In the genomic region with DNA sequence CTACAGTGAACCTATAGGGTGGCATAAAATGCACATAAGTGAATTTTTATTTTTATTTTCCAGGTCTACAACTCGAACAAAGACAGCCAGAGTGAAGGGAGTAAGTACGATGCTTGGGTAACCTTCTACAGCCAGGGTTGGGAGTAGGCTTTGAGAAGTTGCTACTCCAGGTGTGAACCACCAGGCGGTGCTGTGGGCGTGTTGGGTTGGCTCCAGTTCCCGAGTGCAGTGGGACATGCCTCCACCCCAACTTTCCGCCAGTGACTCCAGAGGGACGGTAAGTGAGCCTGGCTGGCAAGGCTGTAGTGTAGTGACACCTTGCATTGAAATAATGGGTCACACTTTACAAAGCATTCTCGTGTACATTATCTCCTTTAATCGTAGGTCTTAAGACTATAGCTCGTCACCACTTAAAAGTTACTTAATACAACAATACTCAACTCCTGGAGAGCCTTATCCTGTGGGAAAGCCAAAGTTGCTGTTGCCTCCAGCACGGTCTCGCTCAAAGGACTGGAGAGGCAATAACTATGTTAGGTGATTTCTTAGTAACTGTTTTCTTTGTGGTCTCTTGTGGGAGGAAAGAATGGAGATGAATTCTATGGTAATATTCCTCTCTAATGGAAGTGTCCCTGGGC, we compare ENCODE assay signal across 8 cellular contexts.
DNase-seq lines count a peak whose midpoint lies in the region; ATAC-seq and TF ChIP-seq lines count a peak whose summit lies in the region.

No MANE protein-coding gene starts in this region.

- H3K4me3 ChIP-seq in heart right ventricle (no peak overlapping the region), right atrium auricular region (no peak overlapping the region), Panc1 (ENCODE audit: low read depth in 2 of 2, low read length in 2 of 2) (no peak overlapping the region), esophagus squamous epithelium (no peak overlapping the region)

- H3K4me3 Mint-ChIP-seq in stimulated activated effector memory CD8-positive, alpha-beta T cell treated with anti-CD3 and anti-CD28 coated beads, Interleukin-12 subunit alpha, Interleukin-12 subunit beta, amount 100 ng/mL, for 72 hours, result no peak overlapping the region
- H3K4me3 Mint-ChIP-seq in natural killer cell, result no peak overlapping the region

- intact Hi-C loops in heart right ventricle (cut with DNase I), result loop anchor here in 4 of 10 donors (5.0 to 10.0 kb wide), 3 partner anchors 388 to 811 kb away; a partner anchor contains a TSS
- intact Hi-C loops in Panc1 (cut with micrococcal nuclease; ENCODE audit: unreplicated experiment), result no loop called here
- intact Hi-C loops in esophagus squamous epithelium (cut with DNase I), result loop anchor here (10.0 kb wide), 1 partner anchor 391 kb away; a partner anchor contains a TSS
- intact Hi-C loops in natural killer cell (cut with micrococcal nuclease), result no loop called here

- ATAC-seq in heart right ventricle, result peak in 6 of 8 donors; percentile 25 to 70 (median 38)
- ATAC-seq in Panc1, result peak; percentile 46; the same call in 1 of the 2 replicates
- ATAC-seq in stimulated activated effector memory CD8-positive, alpha-beta T cell treated with anti-CD3 and anti-CD28 coated beads, Interleukin-12 subunit alpha, Interleukin-12 subunit beta, amount 100 ng/mL, for 72 hours, result no peak
- no peak for ATAC-seq in GM21423 (IDR thresholded peaks at IDR 0.05; ENCODE audit: unreplicated experiment)
- ATAC-seq in natural killer cell, result no peak
- no peak for ATAC-seq in GM18868 (IDR thresholded peaks at IDR 0.05; ENCODE audit: unreplicated experiment)

- H3K36me3 ChIP-seq in heart right ventricle, result peaks cover 0 to 41% (median 6%) of the 10 kb centered on the region in 9 donors
- no peaks in the 10 kb centered on the region for H3K36me3 ChIP-seq in right atrium auricular region
- H3K36me3 ChIP-seq in Panc1 (ENCODE audit: control insufficient read depth, insufficient read depth, low read length), result peaks cover 3% of the 10 kb centered on the region; the same call in 1 of the 2 replicates
- no peaks in the 10 kb centered on the region for H3K36me3 ChIP-seq in esophagus squamous epithelium

- H3K36me3 Mint-ChIP-seq in stimulated activated effector memory CD8-positive, alpha-beta T cell treated with anti-CD3 and anti-CD28 coated beads, Interleukin-12 subunit alpha, Interleukin-12 subunit beta, amount 100 ng/mL, for 72 hours, result peaks cover 24% of the 10 kb centered on the region
- H3K36me3 Mint-ChIP-seq in natural killer cell, result peaks cover 24% of the 10 kb centered on the region

- H3K4me1 Mint-ChIP-seq in stimulated activated effector memory CD8-positive, alpha-beta T cell treated with anti-CD3 and anti-CD28 coated beads, Interleukin-12 subunit alpha, Interleukin-12 subunit beta, amount 100 ng/mL, for 72 hours, result peaks cover 41% of the 10 kb centered on the region
- peaks cover 29 to 30% of the 10 kb centered on the region in 2 donors for H3K4me1 Mint-ChIP-seq in natural killer cell

- no peak overlapping the region for H3K27ac ChIP-seq in heart right ventricle
- H3K27ac ChIP-seq in right atrium auricular region, result no peak overlapping the region
- H3K27ac ChIP-seq in Panc1 (ENCODE audit: low read length), result no peak overlapping the region
- H3K27ac ChIP-seq in esophagus squamous epithelium, result no peak overlapping the region

- in situ Hi-C loops in Panc1 (cut with HindIII; ENCODE audit: low pct_unique_long_range_greater_than_20kb, low sequenced_read_pairs), result no loop called here

- TF ChIP-seq CTCF in heart right ventricle (IDR thresholded peaks at IDR 0.05) (peak in 8 of 9 donors; percentile 19 to 51 (median 38)), right atrium auricular region (IDR thresholded peaks at IDR 0.05) (peak in 1 of 2 donors; percentile 52), Panc1 (IDR thresholded peaks at IDR 0.05) (peak; percentile 70), esophagus squamous epithelium (IDR thresholded peaks at IDR 0.05) (peak in 5 of 6 experiments; percentile 19 to 56 (median 32)), natural killer cell (IDR thresholded peaks at IDR 0.05) (no peak)

- CTCF ChIA-PET in Panc1 (lab: Charles Lee), result no interaction called here

- H3K27ac Mint-ChIP-seq in stimulated activated effector memory CD8-positive, alpha-beta T cell treated with anti-CD3 and anti-CD28 coated beads, Interleukin-12 subunit alpha, Interleukin-12 subunit beta, amount 100 ng/mL, for 72 hours, result peak overlapping the region; percentile 17
- peak overlapping the region in 1 of 2 donors; percentile 61 for H3K27ac Mint-ChIP-seq in natural killer cell

- peaks cover 5% of the 10 kb centered on the region for H3K9me3 Mint-ChIP-seq in stimulated activated effector memory CD8-positive, alpha-beta T cell treated with anti-CD3 and anti-CD28 coated beads, Interleukin-12 subunit alpha, Interleukin-12 subunit beta, amount 100 ng/mL, for 72 hours
- H3K9me3 Mint-ChIP-seq in natural killer cell, result no peaks in the 10 kb centered on the region

- H3K27me3 Mint-ChIP-seq in natural killer cell (ENCODE audit: low read depth in 2 of 2), result no peaks in the 10 kb centered on the region

- no TSS peak for BruUV-seq in Panc1 (replicated peaks; lab: Mats Ljungman, UMichigan)

- peaks cover 0 to 5% (median 0%) of the 10 kb centered on the region in 11 donors for H3K9me3 ChIP-seq in heart right ventricle
- H3K9me3 ChIP-seq in right atrium auricular region, result no peaks in the 10 kb centered on the region
- no peaks in the 10 kb centered on the region for H3K9me3 ChIP-seq in Panc1 (ENCODE audit: control insufficient read depth, insufficient read depth, low read depth, low read length)
- H3K9me3 ChIP-seq in esophagus squamous epithelium, result no peaks in the 10 kb centered on the region

- H3K27me3 ChIP-seq in heart right ventricle (no peaks in the 10 kb centered on the region), right atrium auricular region (no peaks in the 10 kb centered on the region), Panc1 (ENCODE audit: control insufficient read depth, insufficient read depth, low read length) (no peaks in the 10 kb centered on the region), esophagus squamous epithelium (no peaks in the 10 kb centered on the region)

- POLR2A ChIA-PET in Panc1 (lab: Charles Lee), result no interaction called here

- peak in 1 of 2 donors; percentile 39 for DNase-seq in heart right ventricle
- no peak for DNase-seq in right atrium auricular region (ENCODE audit: low spot score)
- DNase-seq in Panc1 (ENCODE audit: low read depth, low spot score), result no peak
- DNase-seq in esophagus squamous epithelium (lab: John Stamatoyannopoulos, UW), result no peak
- DNase-seq in stimulated activated effector memory CD8-positive, alpha-beta T cell treated with anti-CD3 and anti-CD28 coated beads, Interleukin-12 subunit alpha, Interleukin-12 subunit beta, amount 100 ng/mL, for 72 hours (ENCODE audit: low spot score in 2 of 2), result no peak
- no peak for DNase-seq in natural killer cell

- 74 to 79% methylated on average over 12 of the region's 12 CpGs for WGBS in heart right ventricle, 2 donors
- WGBS in esophagus squamous epithelium, 2 donors, result 77 to 86% methylated on average over 12 of the region's 12 CpGs

- no peak for TF ChIP-seq POLR2A in esophagus squamous epithelium (IDR thresholded peaks at IDR 0.05)

- H3K4me1 ChIP-seq in heart right ventricle, result peaks cover 0 to 27% (median 13%) of the 10 kb centered on the region in 9 donors
- H3K4me1 ChIP-seq in right atrium auricular region, result peaks cover 0 to 16% of the 10 kb centered on the region in 2 donors
- H3K4me1 ChIP-seq in Panc1 (ENCODE audit: control insufficient read depth, insufficient read depth, low read length), result peaks cover 10% of the 10 kb centered on the region; the same call in 1 of the 2 replicates
- peaks cover 0 to 5% (median 4%) of the 10 kb centered on the region in 3 donors for H3K4me1 ChIP-seq in esophagus squamous epithelium

Comparison
In these comparisons a context has a peak if more than half of its experiments do, and no peak if none do; other contexts are left out.
1. ATAC-seq: peak in heart right ventricle (6 of 8) and Panc1 (single experiment); none in stimulated activated effector memory CD8-positive, alpha-beta T cell treated with anti-CD3 and anti-CD28 coated beads, Interleukin-12 subunit alpha, Interleukin-12 subunit beta, amount 100 ng/mL, for 72 hours (single experiment), GM21423 (single experiment), natural killer cell (0 of 3) and GM18868 (single experiment).